Comparison of ENCODE assay signal across 14 cellular contexts in genomic region chr5:143772621-143773020, GRCh38.
DNase-seq lines count a peak whose midpoint lies in the region; ATAC-seq, FAIRE-seq and TF ChIP-seq lines count a peak whose summit lies in the region.
"Had no signal": no experiment of that assay in that cellular context is flagged by ENCODE, and none has a peak within 500 bp of the region (broad histone marks: within the 10 kb centered on the region; RNA-seq: fewer than 3 reads in every experiment).

No MANE protein-coding gene starts in this region.

- peak; percentile 40 for DNase-seq in AG08395 (ENCODE audit: low spot score)
- peak; percentile 67 for DNase-seq in GM03348 (ENCODE audit: low spot score)
- peak; percentile 37 for DNase-seq in choroid plexus epithelial cell (ENCODE audit: low read depth)
- peak; percentile 39 for DNase-seq in iris pigment epithelial cell (ENCODE audit: low read depth)
- DNase-seq in HTR-8/SVneo (ENCODE audit: insufficient read length, low spot score), result no peak
- DNase-seq: C1 segment of cervical spinal cord; CD4-positive, alpha-beta T cell; DMS79; GDM1; HCEC 1CT had no signal

- peak; percentile 2 for TF ChIP-seq CTCF in choroid plexus epithelial cell (conservative IDR thresholded peaks at IDR 0.05; ENCODE audit: low read depth, low read length)

- no peak for ATAC-seq in HG03457 (IDR thresholded peaks at IDR 0.05; ENCODE audit: unreplicated experiment)
- ATAC-seq in GM21526 (IDR thresholded peaks at IDR 0.05; ENCODE audit: low FRiP score, unreplicated experiment), result no peak
- ATAC-seq: HepG2 had no signal

- no peak for FAIRE-seq in HTR-8/SVneo (lab: Jason Lieb, UNC)
- FAIRE-seq: GM19239, HepG2 had no signal

- H3K4me3 ChIP-seq in choroid plexus epithelial cell (ENCODE audit: low read depth, low read length), result no peak overlapping the region
